22 cellular contexts compared by ENCODE assay signal in genomic region chr20:48026981-48027592, GRCh38.
DNase-seq lines count a peak whose midpoint lies in the region; ATAC-seq, FAIRE-seq and TF ChIP-seq lines count a peak whose summit lies in the region.
"Had no signal": no experiment of that assay in that cellular context is flagged by ENCODE, and none has a peak within 500 bp of the region (broad histone marks: within the 10 kb centered on the region; RNA-seq: fewer than 3 reads in every experiment).

No MANE protein-coding gene starts in this region.

- no peak overlapping the region for H4K12ac ChIP-seq in trophoblast cell (ENCODE audit: low read depth, low read length)

- no peak overlapping the region for H3K18ac ChIP-seq in trophoblast cell (ENCODE audit: low read length)

- H3K27ac ChIP-seq in astrocyte (ENCODE audit: low read depth, low read length) = no peak overlapping the region
- no peak overlapping the region for H3K27ac ChIP-seq in trophoblast cell (ENCODE audit: low read depth, low read length)
- H3K27ac ChIP-seq: neutrophil, psoas muscle, upper lobe of right lung had no signal

- no peaks in the 10 kb centered on the region for H3K9me3 ChIP-seq in astrocyte (ENCODE audit: insufficient read depth, low read depth, low read length)
- no peaks in the 10 kb centered on the region for H3K9me3 ChIP-seq in trophoblast cell (ENCODE audit: insufficient read depth, low read depth, low read length)
- H3K9me3 ChIP-seq: neutrophil, psoas muscle, upper lobe of right lung had no signal

- peaks cover 9% of the 10 kb centered on the region for H3K27me3 Mint-ChIP-seq in astrocyte (ENCODE audit: low read depth, unreplicated experiment)

- no peaks in the 10 kb centered on the region for H3K36me3 Mint-ChIP-seq in astrocyte (ENCODE audit: low read depth, unreplicated experiment)
- H3K36me3 Mint-ChIP-seq: activated naive CD8-positive, alpha-beta T cell treated with anti-CD3 and anti-CD28 coated beads, Interleukin-2, amount 10 ng/mL, durations not matched to agents 7 days and 5 days had no signal

- H3K4me1 ChIP-seq in astrocyte (ENCODE audit: insufficient read depth, low read length) (peaks cover 14% of the 10 kb centered on the region), trophoblast cell (ENCODE audit: control insufficient read depth in 1 of 2, insufficient read depth in 2 of 2, low read length in 2 of 2) (peaks cover 0 to 2% of the 10 kb centered on the region in 2 experiments)
- H3K4me1 ChIP-seq: psoas muscle, upper lobe of right lung had no signal

- H3K4ac ChIP-seq in trophoblast cell (ENCODE audit: low read depth, low read length) = no peak overlapping the region

- DNase-seq in EH (ENCODE audit: low read depth) = peak; percentile 21
- DNase-seq in NCI-H2171 (lab: John Stamatoyannopoulos, UW) = peak; percentile 32
- DNase-seq in astrocyte (ENCODE audit: low read depth) = peak; percentile 46
- peak; percentile 16 for DNase-seq in pons (ENCODE audit: low spot score)
- DNase-seq in trophoblast cell = no peak
- DNase-seq in DMS79 (lab: John Stamatoyannopoulos, UW) = no peak
- DNase-seq in SW 1271 (lab: John Stamatoyannopoulos, UW) = no peak
- DNase-seq: activated B cell treated with CpG ODN at 0.5 μM for 24 hours; activated CD8-positive, alpha-beta memory T cell treated with anti-CD3 and anti-CD28 coated beads, Interleukin-2, amount 50 U/mL, for 48 hours; activated naive CD8-positive, alpha-beta T cell treated with anti-CD3 and anti-CD28 coated beads, Interleukin-2, amount 10 ng/mL, durations not matched to agents 7 days and 5 days; cerebellar nuclear complex; head of caudate nucleus; IMR-90; NCI-H1417; NCI-H2107; psoas muscle; SHP77; upper lobe of right lung had no signal

- H2AK5ac ChIP-seq in trophoblast cell (ENCODE audit: low read length) = no peak overlapping the region

- H3K4me2 ChIP-seq in astrocyte (ENCODE audit: low read length) = no peak overlapping the region
- H3K4me2 ChIP-seq in trophoblast cell (ENCODE audit: low read length) = no peak overlapping the region

- no peaks in the 10 kb centered on the region for H3K9me3 Mint-ChIP-seq in astrocyte (ENCODE audit: unreplicated experiment)
- H3K9me3 Mint-ChIP-seq: activated naive CD8-positive, alpha-beta T cell treated with anti-CD3 and anti-CD28 coated beads, Interleukin-2, amount 10 ng/mL, durations not matched to agents 7 days and 5 days had no signal

- H3K79me1 ChIP-seq in trophoblast cell (ENCODE audit: low read length) = no peaks in the 10 kb centered on the region

- H2AFZ ChIP-seq in astrocyte (ENCODE audit: low read depth, low read length) = no peak overlapping the region
- no peak overlapping the region for H2AFZ ChIP-seq in trophoblast cell (ENCODE audit: insufficient read depth, low read length, poor library complexity)

- H4K91ac ChIP-seq in trophoblast cell (ENCODE audit: low read depth, low read length) = no peak overlapping the region

- H3K23ac ChIP-seq in trophoblast cell (ENCODE audit: low read length) = no peak overlapping the region

- H3K14ac ChIP-seq in trophoblast cell (ENCODE audit: low read length) = no peak overlapping the region

- no peak for ATAC-seq in HG03521 (IDR thresholded peaks at IDR 0.05; ENCODE audit: unreplicated experiment)
- ATAC-seq: psoas muscle, upper lobe of right lung had no signal

- no peak overlapping the region for H4K8ac ChIP-seq in trophoblast cell (ENCODE audit: low read depth, low read length)

- H3K4me1 Mint-ChIP-seq in astrocyte (ENCODE audit: low read depth, unreplicated experiment) = peaks cover 5% of the 10 kb centered on the region
- H3K4me1 Mint-ChIP-seq: activated naive CD8-positive, alpha-beta T cell treated with anti-CD3 and anti-CD28 coated beads, Interleukin-2, amount 10 ng/mL, durations not matched to agents 7 days and 5 days had no signal

- H3K4me3 ChIP-seq in astrocyte (ENCODE audit: insufficient read depth, low read depth, low read length) (no peak overlapping the region), trophoblast cell (ENCODE audit: low read depth, low read length) (no peak overlapping the region)
- H3K4me3 ChIP-seq: lung, psoas muscle, upper lobe of right lung had no signal

- no peak overlapping the region for H3K4me3 Mint-ChIP-seq in astrocyte (ENCODE audit: unreplicated experiment)
- H3K4me3 Mint-ChIP-seq: activated B cell treated with CpG ODN at 0.5 μM for 24 hours; activated naive CD8-positive, alpha-beta T cell treated with anti-CD3 and anti-CD28 coated beads, Interleukin-2, amount 10 ng/mL, durations not matched to agents 7 days and 5 days had no signal

- WGBS in trophoblast cell (ENCODE audit: extremely low coverage, insufficient coverage, insufficient read length) = no CpG with 5 or more reads among the region's 9 CpGs

- H3K79me2 ChIP-seq in astrocyte (ENCODE audit: insufficient read depth, low read length) = no peaks in the 10 kb centered on the region
- H3K79me2 ChIP-seq in trophoblast cell (ENCODE audit: control insufficient read depth, insufficient read depth, low read length, poor library complexity) = peaks cover 2% of the 10 kb centered on the region

- H3K27ac Mint-ChIP-seq in astrocyte (ENCODE audit: unreplicated experiment) = no peak overlapping the region
- H3K27ac Mint-ChIP-seq: activated B cell treated with CpG ODN at 0.5 μM for 24 hours; activated naive CD8-positive, alpha-beta T cell treated with anti-CD3 and anti-CD28 coated beads, Interleukin-2, amount 10 ng/mL, durations not matched to agents 7 days and 5 days had no signal

- H3K9ac ChIP-seq in astrocyte (ENCODE audit: low read length) (no peak overlapping the region), trophoblast cell (ENCODE audit: low read length) (no peak overlapping the region)

- no peak overlapping the region for H2BK12ac ChIP-seq in trophoblast cell (ENCODE audit: low read length)

- H3K36me3 ChIP-seq in astrocyte (ENCODE audit: insufficient read depth, low read length) (no peaks in the 10 kb centered on the region), trophoblast cell (ENCODE audit: control insufficient read depth in 1 of 2, insufficient read depth in 2 of 2, low read length in 2 of 2) (no peaks in the 10 kb centered on the region)
- H3K36me3 ChIP-seq: neutrophil, upper lobe of right lung had no signal

- H4K20me1 ChIP-seq in astrocyte (ENCODE audit: insufficient read depth, low read length) = no peaks in the 10 kb centered on the region

- no peak for FAIRE-seq in astrocyte (lab: Jason Lieb, UNC)
- FAIRE-seq: GM19239 had no signal

- no peak overlapping the region for H2BK120ac ChIP-seq in trophoblast cell (ENCODE audit: insufficient read depth, low read length, poor library complexity)

- H2BK5ac ChIP-seq in trophoblast cell (ENCODE audit: low read depth, low read length, poor library complexity) = no peak overlapping the region

- H3K27me3 ChIP-seq in astrocyte (ENCODE audit: insufficient read depth, low read length) (no peaks in the 10 kb centered on the region), trophoblast cell (ENCODE audit: insufficient read depth, low read length) (no peaks in the 10 kb centered on the region)
- H3K27me3 ChIP-seq: upper lobe of right lung had no signal

- no peak for TF ChIP-seq CTCF in astrocyte (IDR thresholded peaks at IDR 0.05; ENCODE audit: insufficient read depth, low read depth, low read length)

Comparison
In these comparisons a context has a peak if more than half of its experiments do, and no peak if none do; other contexts are left out.
1. DNase-seq: peak in EH (single experiment), NCI-H2171 (single experiment), astrocyte (single experiment) and pons (single experiment); none in trophoblast cell (0 of 2), DMS79 (single experiment) and SW 1271 (0 of 2).